Comparison of ENCODE assay signal across 29 cellular contexts in genomic region chr3:159163656-159164055, GRCh38.
"Had no signal": no experiment of that assay in that cellular context is flagged by ENCODE, and none has a peak within 500 bp of the region (broad histone marks: within the 10 kb centered on the region; RNA-seq: fewer than 3 reads in every experiment).

No MANE protein-coding gene starts in this region.

- H3K4me1 ChIP-seq: adrenal gland, ascending aorta, gastrocnemius medialis, neural progenitor cell, parathyroid adenoma, right atrium auricular region, stomach, thyroid gland had no signal

- H3K9ac ChIP-seq: neural progenitor cell, parathyroid adenoma had no signal

- H3K4me3 ChIP-seq: adrenal gland, ascending aorta, gastrocnemius medialis, neural progenitor cell, right atrium auricular region, smooth muscle cell, stomach, thyroid gland had no signal

- H3K36me3 ChIP-seq: adrenal gland, ascending aorta, gastrocnemius medialis, neural progenitor cell, right atrium auricular region, stomach, thyroid gland had no signal

- H3K27ac ChIP-seq: adrenal gland, ascending aorta, gastrocnemius medialis, neural progenitor cell, parathyroid adenoma, right atrium auricular region, stomach, thyroid gland had no signal

- DNase-seq: activated CD4-positive, alpha-beta memory T cell treated with anti-CD3 and anti-CD28 coated beads for 36 hours; activated CD4-positive, alpha-beta T cell treated with anti-CD3 and anti-CD28 coated beads, Interleukin-2, amount 10 ng/mL, durations not matched to agents 24 days and 14 days; activated CD4-positive, CD25-positive, alpha-beta regulatory T cell treated with anti-CD3 and anti-CD28 coated beads, Interleukin-2, amount 50 U/mL, for 72 hours; activated CD8-positive, alpha-beta memory T cell treated with anti-CD3 and anti-CD28 coated beads, Interleukin-2, amount 50 U/mL, for 4 hours; activated effector memory CD4-positive, alpha-beta T cell treated with anti-CD3 and anti-CD28 coated beads, Interleukin-2, amount 50 U/mL, for 16 hours; activated naive CD4-positive, alpha-beta T cell treated with anti-CD3 and anti-CD28 coated beads for 36 hours; activated naive CD8-positive, alpha-beta T cell treated with anti-CD3 and anti-CD28 coated beads for 36 hours; activated T-cell treated with anti-CD3 and anti-CD28 coated beads, Interleukin-2, amount 50 U/mL, for 1 hour; caudate nucleus; endodermal cell; gastrocnemius medialis; glutamatergic neuron; islet precursor cell; left ventricle myocardium superior; natural killer cell; occipital lobe; stimulated activated CD4-positive, alpha-beta T cell treated with anti-CD3 and anti-CD28 coated beads, Interleukin-1b, Interleukin-23, amount 100 ng/mL, for 48 hours; stimulated activated CD4-positive, alpha-beta T cell treated with anti-CD3 and anti-CD28 coated beads, Interleukin-4, amount 100 ng/mL, for 4 hours; stimulated activated CD8-positive, alpha-beta memory T cell treated with anti-CD3 and anti-CD28 coated beads, Interleukin-4, amount 100 ng/mL, for 48 hours; stomach; T-cell; thyroid gland had no signal

- H3K27me3 ChIP-seq: adrenal gland, ascending aorta, gastrocnemius medialis, neural progenitor cell, right atrium auricular region, stomach, thyroid gland had no signal

- H3K79me2 ChIP-seq: parathyroid adenoma had no signal

- H3K9me3 ChIP-seq: adrenal gland, ascending aorta, gastrocnemius medialis, right atrium auricular region, stomach, thyroid gland had no signal

- H3K4me2 ChIP-seq: neural progenitor cell, smooth muscle cell had no signal

- ATAC-seq: gastrocnemius medialis; left ventricle myocardium superior; natural killer cell; stimulated activated memory B cell treated with anti-CD40 and anti-IgM and Interleukin-4, amounts not matched to agents 10 μg/mL and 1 μg/mL and 100 μg/mL, for 72 hours; T-cell had no signal

- H2AFZ ChIP-seq: neural progenitor cell, parathyroid adenoma had no signal
